1 cellular context compared by ENCODE assay signal in the genomic region with DNA sequence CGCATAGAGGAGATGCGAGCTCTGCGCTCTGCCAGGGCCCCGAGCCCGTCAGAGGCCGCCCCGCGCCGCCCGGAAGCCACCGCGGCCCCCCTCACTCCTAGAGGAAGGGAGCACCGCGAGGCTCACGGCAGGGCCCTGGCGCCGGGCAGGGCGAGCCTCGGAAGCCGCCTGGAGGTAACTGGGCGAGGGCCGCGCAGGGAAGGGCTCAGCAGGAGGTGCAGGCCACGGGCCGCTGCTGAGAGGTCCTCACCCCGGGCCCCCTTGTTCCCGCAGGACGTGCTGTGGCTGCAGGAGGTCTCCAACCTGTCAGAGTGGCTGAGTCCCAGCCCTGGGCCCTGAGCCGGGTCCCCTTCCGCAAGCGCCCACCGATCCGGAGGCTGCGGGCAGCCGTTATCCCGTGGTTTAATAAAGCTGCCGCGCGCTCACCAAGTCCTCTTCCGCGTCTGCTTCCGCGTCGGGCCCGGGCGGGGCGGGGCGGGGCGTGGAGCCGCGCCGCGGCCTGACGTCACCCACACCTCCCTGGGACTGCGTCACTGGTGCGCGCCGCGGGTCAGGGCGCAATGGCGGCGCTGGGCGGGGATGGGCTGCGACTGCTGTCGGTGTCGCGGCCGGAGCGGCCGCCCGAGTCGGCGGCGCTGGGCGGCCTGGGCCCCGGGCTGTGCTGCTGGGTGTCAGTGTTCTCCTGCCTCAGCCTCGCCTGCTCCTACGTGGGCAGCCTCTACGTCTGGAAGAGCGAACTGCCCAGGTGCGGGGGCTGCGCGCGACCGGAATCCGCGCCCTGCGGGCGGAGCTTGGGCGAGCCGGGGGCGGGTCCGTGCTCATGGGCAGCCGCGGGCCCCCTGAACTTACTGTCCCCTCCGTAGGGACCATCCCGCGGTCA.
A peak's percentile ranks its signal among the peaks of the same experiment; 100 is the strongest.
TF ChIP-seq lines count a peak whose summit lies in the region.

A gene with protein sequence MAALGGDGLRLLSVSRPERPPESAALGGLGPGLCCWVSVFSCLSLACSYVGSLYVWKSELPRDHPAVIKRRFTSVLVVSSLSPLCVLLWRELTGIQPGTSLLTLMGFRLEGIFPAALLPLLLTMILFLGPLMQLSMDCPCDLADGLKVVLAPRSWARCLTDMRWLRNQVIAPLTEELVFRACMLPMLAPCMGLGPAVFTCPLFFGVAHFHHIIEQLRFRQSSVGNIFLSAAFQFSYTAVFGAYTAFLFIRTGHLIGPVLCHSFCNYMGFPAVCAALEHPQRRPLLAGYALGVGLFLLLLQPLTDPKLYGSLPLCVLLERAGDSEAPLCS (plus strand): TSS at position 546 of the 880 bp plus-strand sequence. CDS start 15 bp downstream, at position 561.

TF ChIP-seq in K562, 482 proteins besides CTCF, POLR2A, EP300 and RAD21 (continued from another document and continues in another):
- TF ChIP-seq ZNF121 (CRISPR knock-in tag; conservative IDR thresholded peaks at IDR 0.05) (no peak), SUPT5H (IDR thresholded peaks at IDR 0.05) (peak; percentile 85), KAT7 (CRISPR knock-in tag; IDR thresholded peaks at IDR 0.05; ENCODE audit: borderline replicate concordance) (peak; percentile 16; the same call in 1 of the 2 replicates), PYGO2 (tag; IDR thresholded peaks at IDR 0.05) (no peak), NCOA1 (IDR thresholded peaks at IDR 0.05; ENCODE audit: low read depth) (0 out of 2 replicates have a peak, but pooled peaks have one; percentile 24), DACH1 (IDR thresholded peaks at IDR 0.05; ENCODE audit: partially characterized antibody) (peak; percentile 14), MYC (IDR thresholded peaks at IDR 0.05; ENCODE audit: low read depth, low read length) (peak; percentile 82), MYC (CRISPR knock-in tag; IDR thresholded peaks at IDR 0.05; ENCODE audit: borderline replicate concordance, low read depth) (peak; percentile 74; the same call in 1 of the 2 replicates), FOXJ2 (tag; IDR thresholded peaks at IDR 0.05) (no peak), CEBPG (CRISPR knock-in tag; IDR thresholded peaks at IDR 0.05) (0 out of 2 replicates have a peak, but pooled peaks have one; percentile 21), CEBPG (tag; conservative IDR thresholded peaks at IDR 0.05 in 1 of 2, IDR thresholded peaks at IDR 0.05 in 1 of 2) (no peak), PRDM10 (IDR thresholded peaks at IDR 0.05; ENCODE audit: partially characterized antibody) (no peak), ZNF41 (CRISPR knock-in tag; conservative IDR thresholded peaks at IDR 0.05) (no peak), ZNF707 (CRISPR knock-in tag; conservative IDR thresholded peaks at IDR 0.05) (no peak), ZNF780A (CRISPR knock-in tag; IDR thresholded peaks at IDR 0.05) (no peak), SLC30A9 (CRISPR knock-in tag; IDR thresholded peaks at IDR 0.05) (no peak), ZNF217 (CRISPR knock-in tag; IDR thresholded peaks at IDR 0.05) (no peak), ZBTB7A (IDR thresholded peaks at IDR 0.05; ENCODE audit: borderline replicate concordance, control insufficient read depth, low read depth, low read length) (no peak), ZNF436 (CRISPR knock-in tag; IDR thresholded peaks at IDR 0.05) (no peak), ZNF583 (CRISPR knock-in tag; IDR thresholded peaks at IDR 0.05) (no peak), JUNB (CRISPR knock-in tag; conservative IDR thresholded peaks at IDR 0.05) (no peak), ZNF511 (CRISPR knock-in tag; IDR thresholded peaks at IDR 0.05) (peak; percentile 71; the same call in 1 of the 2 replicates), TRIM28 (IDR thresholded peaks at IDR 0.05) (no peak), PHTF2 (CRISPR knock-in tag; IDR thresholded peaks at IDR 0.05) (no peak), FOXK2 (conservative IDR thresholded peaks at IDR 0.05 in 1 of 2, IDR thresholded peaks at IDR 0.05 in 1 of 2; ENCODE audit: low read depth in 2 of 2) (no peak), STAT5A (IDR thresholded peaks at IDR 0.05; ENCODE audit: borderline replicate concordance, low read length) (no peak), DMBX1 (CRISPR knock-in tag; IDR thresholded peaks at IDR 0.05; ENCODE audit: borderline replicate concordance) (no peak), SMAD2 (IDR thresholded peaks at IDR 0.05; ENCODE audit: low read depth, low read length) (no peak), CBX8 (IDR thresholded peaks at IDR 0.05; ENCODE audit: borderline replicate concordance, extremely low read depth, low read depth, low read length, poor library complexity, severe bottlenecking) (no peak), TBL1XR1 (IDR thresholded peaks at IDR 0.05; ENCODE audit: low read length in 2 of 2) (peak; percentile 38 to 89; a peak in 3 of 4 replicates), ZZZ3 (IDR thresholded peaks at IDR 0.05) (no peak), ZNF444 (CRISPR knock-in tag; IDR thresholded peaks at IDR 0.05) (no peak), MTA2 (IDR thresholded peaks at IDR 0.05; ENCODE audit: low read depth) (no peak), MAFK (IDR thresholded peaks at IDR 0.05; ENCODE audit: low read length) (no peak), CREBBP (IDR thresholded peaks at IDR 0.05; ENCODE audit: low read depth, low read length) (no peak), ZNF197 (CRISPR knock-in tag; IDR thresholded peaks at IDR 0.05; ENCODE audit: low read depth) (no peak), PHB2 (IDR thresholded peaks at IDR 0.05; ENCODE audit: low read depth) (no peak), ZBTB17 (CRISPR knock-in tag; IDR thresholded peaks at IDR 0.05) (peak; percentile 45)
- TF ChIP-seq, protein P1, sequence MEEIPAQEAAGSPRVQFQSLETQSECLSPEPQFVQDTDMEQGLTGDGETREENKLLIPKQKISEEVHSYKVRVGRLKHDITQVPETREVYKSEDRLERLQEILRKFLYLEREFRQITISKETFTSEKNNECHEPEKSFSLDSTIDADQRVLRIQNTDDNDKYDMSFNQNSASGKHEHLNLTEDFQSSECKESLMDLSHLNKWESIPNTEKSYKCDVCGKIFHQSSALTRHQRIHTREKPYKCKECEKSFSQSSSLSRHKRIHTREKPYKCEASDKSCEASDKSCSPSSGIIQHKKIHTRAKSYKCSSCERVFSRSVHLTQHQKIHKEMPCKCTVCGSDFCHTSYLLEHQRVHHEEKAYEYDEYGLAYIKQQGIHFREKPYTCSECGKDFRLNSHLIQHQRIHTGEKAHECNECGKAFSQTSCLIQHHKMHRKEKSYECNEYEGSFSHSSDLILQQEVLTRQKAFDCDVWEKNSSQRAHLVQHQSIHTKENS (CRISPR knock-in tag; IDR thresholded peaks at IDR 0.05): no peak
- TF ChIP-seq, protein P2, sequence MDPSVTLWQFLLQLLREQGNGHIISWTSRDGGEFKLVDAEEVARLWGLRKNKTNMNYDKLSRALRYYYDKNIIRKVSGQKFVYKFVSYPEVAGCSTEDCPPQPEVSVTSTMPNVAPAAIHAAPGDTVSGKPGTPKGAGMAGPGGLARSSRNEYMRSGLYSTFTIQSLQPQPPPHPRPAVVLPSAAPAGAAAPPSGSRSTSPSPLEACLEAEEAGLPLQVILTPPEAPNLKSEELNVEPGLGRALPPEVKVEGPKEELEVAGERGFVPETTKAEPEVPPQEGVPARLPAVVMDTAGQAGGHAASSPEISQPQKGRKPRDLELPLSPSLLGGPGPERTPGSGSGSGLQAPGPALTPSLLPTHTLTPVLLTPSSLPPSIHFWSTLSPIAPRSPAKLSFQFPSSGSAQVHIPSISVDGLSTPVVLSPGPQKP (CRISPR knock-in tag; IDR thresholded peaks at IDR 0.05): no peak; the same call in 1 of the 2 replicates
- TF ChIP-seq, protein P3, sequence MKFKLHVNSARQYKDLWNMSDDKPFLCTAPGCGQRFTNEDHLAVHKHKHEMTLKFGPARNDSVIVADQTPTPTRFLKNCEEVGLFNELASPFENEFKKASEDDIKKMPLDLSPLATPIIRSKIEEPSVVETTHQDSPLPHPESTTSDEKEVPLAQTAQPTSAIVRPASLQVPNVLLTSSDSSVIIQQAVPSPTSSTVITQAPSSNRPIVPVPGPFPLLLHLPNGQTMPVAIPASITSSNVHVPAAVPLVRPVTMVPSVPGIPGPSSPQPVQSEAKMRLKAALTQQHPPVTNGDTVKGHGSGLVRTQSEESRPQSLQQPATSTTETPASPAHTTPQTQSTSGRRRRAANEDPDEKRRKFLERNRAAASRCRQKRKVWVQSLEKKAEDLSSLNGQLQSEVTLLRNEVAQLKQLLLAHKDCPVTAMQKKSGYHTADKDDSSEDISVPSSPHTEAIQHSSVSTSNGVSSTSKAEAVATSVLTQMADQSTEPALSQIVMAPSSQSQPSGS (CRISPR knock-in tag; IDR thresholded peaks at IDR 0.05): peak; percentile 93
- TF ChIP-seq, protein P4, sequence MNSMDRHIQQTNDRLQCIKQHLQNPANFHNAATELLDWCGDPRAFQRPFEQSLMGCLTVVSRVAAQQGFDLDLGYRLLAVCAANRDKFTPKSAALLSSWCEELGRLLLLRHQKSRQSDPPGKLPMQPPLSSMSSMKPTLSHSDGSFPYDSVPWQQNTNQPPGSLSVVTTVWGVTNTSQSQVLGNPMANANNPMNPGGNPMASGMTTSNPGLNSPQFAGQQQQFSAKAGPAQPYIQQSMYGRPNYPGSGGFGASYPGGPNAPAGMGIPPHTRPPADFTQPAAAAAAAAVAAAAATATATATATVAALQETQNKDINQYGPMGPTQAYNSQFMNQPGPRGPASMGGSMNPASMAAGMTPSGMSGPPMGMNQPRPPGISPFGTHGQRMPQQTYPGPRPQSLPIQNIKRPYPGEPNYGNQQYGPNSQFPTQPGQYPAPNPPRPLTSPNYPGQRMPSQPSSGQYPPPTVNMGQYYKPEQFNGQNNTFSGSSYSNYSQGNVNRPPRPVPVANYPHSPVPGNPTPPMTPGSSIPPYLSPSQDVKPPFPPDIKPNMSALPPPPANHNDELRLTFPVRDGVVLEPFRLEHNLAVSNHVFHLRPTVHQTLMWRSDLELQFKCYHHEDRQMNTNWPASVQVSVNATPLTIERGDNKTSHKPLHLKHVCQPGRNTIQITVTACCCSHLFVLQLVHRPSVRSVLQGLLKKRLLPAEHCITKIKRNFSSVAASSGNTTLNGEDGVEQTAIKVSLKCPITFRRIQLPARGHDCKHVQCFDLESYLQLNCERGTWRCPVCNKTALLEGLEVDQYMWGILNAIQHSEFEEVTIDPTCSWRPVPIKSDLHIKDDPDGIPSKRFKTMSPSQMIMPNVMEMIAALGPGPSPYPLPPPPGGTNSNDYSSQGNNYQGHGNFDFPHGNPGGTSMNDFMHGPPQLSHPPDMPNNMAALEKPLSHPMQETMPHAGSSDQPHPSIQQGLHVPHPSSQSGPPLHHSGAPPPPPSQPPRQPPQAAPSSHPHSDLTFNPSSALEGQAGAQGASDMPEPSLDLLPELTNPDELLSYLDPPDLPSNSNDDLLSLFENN (IDR thresholded peaks at IDR 0.05; ENCODE audit: low read depth in 2 of 2, low read length in 2 of 2): 0 out of 4 replicates have a peak, but pooled peaks of 1 of the 2 experiments have one; percentile 24
- TF ChIP-seq, protein P5, sequence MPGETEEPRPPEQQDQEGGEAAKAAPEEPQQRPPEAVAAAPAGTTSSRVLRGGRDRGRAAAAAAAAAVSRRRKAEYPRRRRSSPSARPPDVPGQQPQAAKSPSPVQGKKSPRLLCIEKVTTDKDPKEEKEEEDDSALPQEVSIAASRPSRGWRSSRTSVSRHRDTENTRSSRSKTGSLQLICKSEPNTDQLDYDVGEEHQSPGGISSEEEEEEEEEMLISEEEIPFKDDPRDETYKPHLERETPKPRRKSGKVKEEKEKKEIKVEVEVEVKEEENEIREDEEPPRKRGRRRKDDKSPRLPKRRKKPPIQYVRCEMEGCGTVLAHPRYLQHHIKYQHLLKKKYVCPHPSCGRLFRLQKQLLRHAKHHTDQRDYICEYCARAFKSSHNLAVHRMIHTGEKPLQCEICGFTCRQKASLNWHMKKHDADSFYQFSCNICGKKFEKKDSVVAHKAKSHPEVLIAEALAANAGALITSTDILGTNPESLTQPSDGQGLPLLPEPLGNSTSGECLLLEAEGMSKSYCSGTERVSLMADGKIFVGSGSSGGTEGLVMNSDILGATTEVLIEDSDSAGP (CRISPR knock-in tag; IDR thresholded peaks at IDR 0.05): no peak
